In the genomic region with DNA sequence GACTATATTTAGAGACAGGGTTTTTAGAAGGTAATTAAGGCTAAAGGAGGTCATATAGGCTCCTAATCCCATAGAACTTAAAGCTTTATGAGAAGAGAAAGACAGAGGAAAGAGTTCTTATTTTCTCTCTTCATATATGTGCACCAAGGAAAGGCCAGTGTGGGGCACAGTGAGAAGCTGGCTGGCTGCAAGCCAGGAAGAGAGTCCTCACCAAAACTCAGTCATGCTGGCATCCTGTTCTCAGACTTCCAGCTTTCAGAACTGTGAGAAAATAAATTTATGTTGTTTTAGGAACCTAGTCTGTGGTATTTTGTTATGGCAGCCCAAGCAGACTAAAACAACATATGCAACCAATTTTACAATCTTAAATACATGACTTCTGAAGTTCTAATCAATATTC, we compare ENCODE assay signal across 16 cellular contexts.
A peak's percentile ranks its signal among the peaks of the same experiment; 100 is the strongest.
DNase-seq lines count a peak whose midpoint lies in the region; ATAC-seq and FAIRE-seq lines count a peak whose summit lies in the region.
"Had no signal": no experiment of that assay in that cellular context is flagged by ENCODE, and none has a peak within 500 bp of the region (broad histone marks: within the 10 kb centered on the region; RNA-seq: fewer than 3 reads in every experiment).

No MANE protein-coding gene starts in this region.

- peak; percentile 65 for ATAC-seq in GM21737 (IDR thresholded peaks at IDR 0.05; ENCODE audit: unreplicated experiment)
- peak; percentile 91 for ATAC-seq in HG03571 (IDR thresholded peaks at IDR 0.05; ENCODE audit: unreplicated experiment)
- ATAC-seq: foreskin keratinocyte had no signal

- peak; percentile 41 for FAIRE-seq in GM18507 (lab: Jason Lieb, UNC)

- DNase-seq in GM18507 (ENCODE audit: extremely low spot score, insufficient read length, low read depth) (no peak), glomerular visceral epithelial cell (ENCODE audit: extremely low spot score) (peak; percentile 58), COLO668 (lab: John Stamatoyannopoulos, UW; ENCODE audit: unreplicated experiment) (no peak), NCI-H146 treated with DMSO at 0.1 percent for 48 hours (lab: John Stamatoyannopoulos, UW; ENCODE audit: unreplicated experiment) (no peak), NCI-H2029 treated with DMSO at 0.1 percent for 48 hours (lab: John Stamatoyannopoulos, UW) (no peak)
- DNase-seq in effector CD4-positive, alpha-beta T cell, result no peak
- DNase-seq: activated CD8-positive, alpha-beta memory T cell treated with anti-CD3 and anti-CD28 coated beads, Interleukin-2, amount 50 U/mL, for 48 hours; BE2C; foreskin keratinocyte; GDM1; IMR-90; islet precursor cell; NCI-H1930; stimulated activated CD4-positive, alpha-beta T cell treated with anti-CD3 and anti-CD28 coated beads, Interleukin-4, amount 100 ng/mL, for 1 hour had no signal
